ENCODE assay signal across 8 cellular contexts in genomic region chr10:30434273-30435067, GRCh38. TPM values are rescaled to one million over a fixed set of nuclear protein-coding genes. Genes with fewer than 3 reads are reported as not detected.
DNase-seq lines count a peak whose midpoint lies in the region; ATAC-seq and TF ChIP-seq lines count a peak whose summit lies in the region.

No MANE protein-coding gene starts in this region.

- H3K27me3 ChIP-seq in gastroesophageal sphincter: no peaks in the 10 kb centered on the region
- H3K27me3 ChIP-seq in upper lobe of right lung: no peaks in the 10 kb centered on the region

- intact Hi-C loops in activated naive CD4-positive, alpha-beta T cell treated with anti-CD3 and anti-CD28 coated beads for 36 hours (cut with micrococcal nuclease): loop anchor here (2.0 to 10.0 kb wide), 4 partner anchors 86 to 1490 kb away; partner anchors contain the start of genes ARHGAP12 and MTPAP
- intact Hi-C loops in upper lobe of right lung (cut with DNase I): no loop called here

- H3K27me3 Mint-ChIP-seq in activated naive CD4-positive, alpha-beta T cell treated with anti-CD3 and anti-CD28 coated beads for 36 hours (ENCODE audit: low read depth): no peaks in the 10 kb centered on the region

- H3K4me1 Mint-ChIP-seq in activated naive CD4-positive, alpha-beta T cell treated with anti-CD3 and anti-CD28 coated beads for 36 hours (ENCODE audit: low read depth): peaks cover 43% of the 10 kb centered on the region

- peak overlapping the region; percentile 84 for H3K4me3 Mint-ChIP-seq in activated naive CD4-positive, alpha-beta T cell treated with anti-CD3 and anti-CD28 coated beads for 36 hours

- H3K36me3 ChIP-seq in gastroesophageal sphincter (peaks cover 0 to 9% of the 10 kb centered on the region in 2 donors), upper lobe of right lung (peaks cover 25% of the 10 kb centered on the region)

- H3K27ac Mint-ChIP-seq in activated naive CD4-positive, alpha-beta T cell treated with anti-CD3 and anti-CD28 coated beads for 36 hours: peak overlapping the region; percentile 67

- TF ChIP-seq EP300 in gastroesophageal sphincter (IDR thresholded peaks at IDR 0.05): no peak

- DNase-seq in AML-193 (lab: John Stamatoyannopoulos, UW) (peak; percentile 84 to 90), nucleus accumbens (lab: John Stamatoyannopoulos, UW) (peak in 45 of 56 donors; percentile 8 to 68 (median 28)), upper lobe of right lung (peak; percentile 96)
- DNase-seq in activated naive CD4-positive, alpha-beta T cell treated with anti-CD3 and anti-CD28 coated beads for 36 hours: peak; percentile 74

- peaks cover 19% of the 10 kb centered on the region for H3K36me3 Mint-ChIP-seq in activated naive CD4-positive, alpha-beta T cell treated with anti-CD3 and anti-CD28 coated beads for 36 hours (ENCODE audit: low read depth)

- TF ChIP-seq CTCF in gastroesophageal sphincter (IDR thresholded peaks at IDR 0.05) (peak in 3 of 4 experiments; percentile 1 to 5 (median 2)), upper lobe of right lung (IDR thresholded peaks at IDR 0.05) (no peak)

- H3K4me3 ChIP-seq in gastroesophageal sphincter: peak overlapping the region; percentile 85 to 86
- H3K4me3 ChIP-seq in upper lobe of right lung: peak overlapping the region; percentile 89

- peak; percentile 41 for ATAC-seq in GM19025 (IDR thresholded peaks at IDR 0.05; ENCODE audit: low read depth, unreplicated experiment)
- peak; percentile 51 for ATAC-seq in HG03196 (IDR thresholded peaks at IDR 0.05; ENCODE audit: unreplicated experiment)
- peak; percentile 82 for ATAC-seq in gastroesophageal sphincter
- ATAC-seq in upper lobe of right lung: peak; percentile 83

- H3K27ac ChIP-seq in gastroesophageal sphincter (peak overlapping the region; percentile 94 to 100 (median 99)), upper lobe of right lung (peak overlapping the region; percentile 99)

- H3K9me3 Mint-ChIP-seq in activated naive CD4-positive, alpha-beta T cell treated with anti-CD3 and anti-CD28 coated beads for 36 hours: no peaks in the 10 kb centered on the region

- 0 to 1% methylated on average over 6 to 12 of the region's 56 CpGs for WGBS in gastroesophageal sphincter (ENCODE audit: low coverage in 1 of 2), 2 donors

- H3K9me3 ChIP-seq in gastroesophageal sphincter: no peaks in the 10 kb centered on the region
- no peaks in the 10 kb centered on the region for H3K9me3 ChIP-seq in upper lobe of right lung

- H3K4me1 ChIP-seq in gastroesophageal sphincter: peaks cover 0 to 65% (median 21%) of the 10 kb centered on the region in 3 donors
- H3K4me1 ChIP-seq in upper lobe of right lung: peaks cover 47% of the 10 kb centered on the region

- CTCF ChIA-PET in activated naive CD4-positive, alpha-beta T cell treated with anti-CD3 and anti-CD28 coated beads for 36 hours (lab: Charles Lee): interaction anchor here (0.6 to 3.0 kb wide), 6 partner anchors 17 to 172 kb away, joined by 3 to 9 read pairs (median 4); no protein-coding TSS in a partner anchor

- TF ChIP-seq POLR2A in Raji (IDR thresholded peaks at IDR 0.05; ENCODE audit: insufficient read depth, low read depth, low read length): peak; percentile 68
- TF ChIP-seq POLR2A in gastroesophageal sphincter (IDR thresholded peaks at IDR 0.05): peak; percentile 90 to 97

RNA-seq across cellular contexts. Expression of gene MAP3K8, which starts 0.5 kb away (rescaled TPM):
- total RNA-seq in activated naive CD4-positive, alpha-beta T cell treated with anti-CD3 and anti-CD28 coated beads for 36 hours: 10 to 100 TPM; 13.6 to 14.5 TPM
- 10 to 100 TPM; 18.4 to 63.8 (median 28.5) TPM for total RNA-seq in gastroesophageal sphincter
- 33.7 TPM for total RNA-seq in upper lobe of right lung

Comparison
In these comparisons a context has a peak if more than half of its experiments do, and no peak if none do; other contexts are left out.
1. Peak in every context shown above with its lines: DNase-seq, ATAC-seq, H3K4me3 ChIP-seq and H3K27ac ChIP-seq.
2. DNase-seq: peak in every context shown above with its lines; median percentile 96 in upper lobe of right lung; 87 in AML-193; 74 in activated naive CD4-positive, alpha-beta T cell treated with anti-CD3 and anti-CD28 coated beads for 36 hours; 28 in nucleus accumbens.